Comparison of ENCODE assay signal across 8 cellular contexts in genomic region chr15:91022832-91023129, GRCh38. TPM values are rescaled to one million over a fixed set of nuclear protein-coding genes. Genes with fewer than 3 reads are reported as not detected.
A peak's percentile ranks its signal among the peaks of the same experiment; 100 is the strongest.
DNase-seq lines count a peak whose midpoint lies in the region; ATAC-seq and TF ChIP-seq lines count a peak whose summit lies in the region.

No MANE protein-coding gene starts in this region.

- peaks cover 18% of the 10 kb centered on the region for H3K36me3 Mint-ChIP-seq in activated CD4-positive, alpha-beta memory T cell treated with anti-CD3 and anti-CD28 coated beads, Interleukin-2, amount 10 ng/mL, durations not matched to agents 7 days and 5 days (ENCODE audit: low read depth)

- ATAC-seq in activated CD4-positive, CD25-positive, alpha-beta regulatory T cell treated with anti-CD3 and anti-CD28 coated beads, Interleukin-2, amount 50 U/mL, for 24 hours = peak; percentile 52 to 55

- no peak for TF ChIP-seq CTCF in testis (IDR thresholded peaks at IDR 0.05)
- TF ChIP-seq CTCF in GM10248 (IDR thresholded peaks at IDR 0.05; ENCODE audit: control extremely low read depth, extremely low read depth, low read depth, missing control alignments) = no peak

- H3K36me3 ChIP-seq in testis (ENCODE audit: low read depth, missing control alignments) = no peaks in the 10 kb centered on the region

- no peaks in the 10 kb centered on the region for H3K27me3 ChIP-seq in testis

- H3K27me3 Mint-ChIP-seq in activated CD4-positive, alpha-beta memory T cell treated with anti-CD3 and anti-CD28 coated beads, Interleukin-2, amount 10 ng/mL, durations not matched to agents 7 days and 5 days = no peaks in the 10 kb centered on the region

- intact Hi-C loops in testis (cut with DNase I; ENCODE audit: low total_unique reads) = no loop called here

- peaks cover 12% of the 10 kb centered on the region for H3K4me1 ChIP-seq in testis

- no peaks in the 10 kb centered on the region for H3K9me3 Mint-ChIP-seq in activated CD4-positive, alpha-beta memory T cell treated with anti-CD3 and anti-CD28 coated beads, Interleukin-2, amount 10 ng/mL, durations not matched to agents 7 days and 5 days

- no peak for DNase-seq in activated CD4-positive, CD25-positive, alpha-beta regulatory T cell treated with anti-CD3 and anti-CD28 coated beads, Interleukin-2, amount 50 U/mL, for 72 hours
- no peak for DNase-seq in activated CD4-positive, alpha-beta memory T cell treated with anti-CD3 and anti-CD28 coated beads, Interleukin-2, amount 10 ng/mL, durations not matched to agents 7 days and 5 days
- DNase-seq in inferior parietal cortex (ENCODE audit: extremely low spot score) (peak; percentile 57), testis (no peak), ACHN (no peak), NCI-H524 treated with DMSO at 0.1 percent for 48 hours (lab: John Stamatoyannopoulos, UW) (no peak), GM10248 (ENCODE audit: extremely low spot score) (no peak)

- H3K4me1 Mint-ChIP-seq in activated CD4-positive, alpha-beta memory T cell treated with anti-CD3 and anti-CD28 coated beads, Interleukin-2, amount 10 ng/mL, durations not matched to agents 7 days and 5 days = peaks cover 43% of the 10 kb centered on the region

- WGBS in testis, 2 donors = 11 to 17% methylated on average over 1 of the region's 1 CpG

- peak overlapping the region; percentile 89 for H3K4me3 Mint-ChIP-seq in activated CD4-positive, alpha-beta memory T cell treated with anti-CD3 and anti-CD28 coated beads, Interleukin-2, amount 10 ng/mL, durations not matched to agents 7 days and 5 days

- H3K4me3 ChIP-seq in testis = peak overlapping the region; percentile 74 to 90

- in situ Hi-C loops in ACHN (cut with HindIII; ENCODE audit: low pct_ligation_motif_present, low pct_unique_long_range_greater_than_20kb, low sequenced_read_pairs) = no loop called here

- POLR2A ChIA-PET in activated CD4-positive, alpha-beta memory T cell treated with anti-CD3 and anti-CD28 coated beads, Interleukin-2, amount 10 ng/mL, durations not matched to agents 7 days and 5 days (lab: Charles Lee) = interaction anchor here (1.2 to 2.5 kb wide), 9 partner anchors 7 to 93 kb away, joined by 3 to 20 read pairs (median 4); partner anchors contain the start of genes PRC1 and RCCD1
- POLR2A ChIA-PET in GM10248 (lab: Yijun Ruan, JAX) = no interaction called here

- no peaks in the 10 kb centered on the region for H3K9me3 ChIP-seq in testis

- CTCF ChIA-PET in activated CD4-positive, alpha-beta memory T cell treated with anti-CD3 and anti-CD28 coated beads, Interleukin-2, amount 10 ng/mL, durations not matched to agents 7 days and 5 days (lab: Charles Lee) = interaction anchor here (0.9 to 4.8 kb wide), 3 partner anchors 11 to 90 kb away, joined by 3 to 23 read pairs (median 8); partner anchors contain the start of gene HDDC3
- CTCF ChIA-PET in GM10248 (lab: Yijun Ruan, JAX) = interaction anchor here (1.3 to 4.3 kb wide), 8 partner anchors 10 to 249 kb away, joined by 3 to 37 read pairs (median 6); no protein-coding TSS in a partner anchor

- H3K27ac ChIP-seq in testis = peak overlapping the region; percentile 2 to 51

- peak overlapping the region; percentile 85 for H3K27ac Mint-ChIP-seq in activated CD4-positive, alpha-beta memory T cell treated with anti-CD3 and anti-CD28 coated beads, Interleukin-2, amount 10 ng/mL, durations not matched to agents 7 days and 5 days

- TF ChIP-seq POLR2A in testis (IDR thresholded peaks at IDR 0.05) = no peak

RNA-seq across cellular contexts. Expression of gene VPS33B, which starts 0.4 kb away (rescaled TPM):
- total RNA-seq in activated CD4-positive, alpha-beta memory T cell treated with anti-CD3 and anti-CD28 coated beads, Interleukin-2, amount 10 ng/mL, durations not matched to agents 7 days and 5 days = 10 to 100 TPM; 20.8 to 23.5 TPM
- 10 to 100 TPM; 12.6 to 20.6 TPM for total RNA-seq in testis
- polyA plus RNA-seq in testis (ENCODE audit: insufficient read depth, low read depth, low replicate concordance) = 16.9 TPM

RNA-seq across cellular contexts. Expression of gene PRC1, which starts 28.4 kb away (rescaled TPM):
- 100 to 1,000 TPM; 158 to 167 TPM for total RNA-seq in activated CD4-positive, alpha-beta memory T cell treated with anti-CD3 and anti-CD28 coated beads, Interleukin-2, amount 10 ng/mL, durations not matched to agents 7 days and 5 days
- 100 to 1,000 TPM in 1 of 2 donors, 10 to 100 TPM in 1; 74.3 to 104 TPM for total RNA-seq in testis
- polyA plus RNA-seq in testis (ENCODE audit: insufficient read depth, low read depth, low replicate concordance) = 111 TPM
